Comparison of ENCODE assay signal across 9 cellular contexts in genomic region chr1:6141601-6142000, GRCh38. TPM values are rescaled to one million over a fixed set of nuclear protein-coding genes. Genes with fewer than 3 reads are reported as not detected.
DNase-seq lines count a peak whose midpoint lies in the region; ATAC-seq and TF ChIP-seq lines count a peak whose summit lies in the region.
"Had no signal": no experiment of that assay in that cellular context is flagged by ENCODE, and none has a peak within 500 bp of the region (broad histone marks: within the 10 kb centered on the region; RNA-seq: fewer than 3 reads in every experiment).

No MANE protein-coding gene starts in this region.

- H3K36me3 ChIP-seq in spleen, result no peaks in the 10 kb centered on the region

- TF ChIP-seq CTCF in epithelial cell of esophagus (IDR thresholded peaks at IDR 0.05; ENCODE audit: insufficient read depth, low read depth, low read length, missing control alignments) (peak; percentile 22), spleen (IDR thresholded peaks at IDR 0.05 in 8 of 11, conservative IDR thresholded peaks at IDR 0.05 in 3 of 11) (peak in 1 of 11 experiments; percentile 16)

- H3K4me1 ChIP-seq in spleen, result no peaks in the 10 kb centered on the region

- WGBS in spleen, 5 donors, result 10 to 24% (median 16%) methylated on average over 6 of the region's 6 CpGs

- H3K27me3 ChIP-seq in spleen (replicated peaks in 1 of 7), result peaks cover 0 to 25% (median 2%) of the 10 kb centered on the region in 7 donors

- TF ChIP-seq POLR2A in spleen (IDR thresholded peaks at IDR 0.05), result no peak

- H3K4me3 ChIP-seq in epithelial cell of esophagus (ENCODE audit: low read length), result no peak overlapping the region
- H3K4me3 ChIP-seq in spleen, result no peak overlapping the region

- no peak for ATAC-seq in GM18909 (IDR thresholded peaks at IDR 0.05; ENCODE audit: poor library complexity, unreplicated experiment)

- peak; percentile 66 for DNase-seq in stimulated activated CD4-positive, alpha-beta T cell treated with anti-CD3 and anti-CD28 coated beads, Interleukin-1b, Interleukin-23, amount 100 ng/mL, for 48 hours
- no peak for DNase-seq in stimulated activated CD4-positive, alpha-beta T cell treated with anti-CD3 and anti-CD28 coated beads, Interleukin-2, amount 100 ng/mL, for 48 hours
- peak; percentile 31 for DNase-seq in NCI-H2171 treated with DMSO at 0.1 percent for 48 hours (lab: John Stamatoyannopoulos, UW)
- DNase-seq in epithelial cell of esophagus (ENCODE audit: low read depth), result peak; percentile 30
- DNase-seq in SKM-1 treated with dmso at 0.1 percent for 144 hours (lab: John Stamatoyannopoulos, UW; ENCODE audit: unreplicated experiment), result no peak
- DNase-seq in spleen, result no peak
- DNase-seq in cerebellar nuclear complex (lab: John Stamatoyannopoulos, UW), result no peak
- DNase-seq: activated CD8-positive, alpha-beta memory T cell treated with anti-CD3 and anti-CD28 coated beads, Interleukin-2, amount 50 U/mL, for 4 hours had no signal

- H3K27ac ChIP-seq in spleen, result no peak overlapping the region

- H3K9me3 ChIP-seq in spleen, result no peaks in the 10 kb centered on the region

- intact Hi-C loops in spleen (cut with DNase I; ENCODE audit: low total_unique reads), result no loop called here

RNA-seq across cellular contexts. Expression of gene CHD5, which starts 38.5 kb away (rescaled TPM):
- under 1 TPM; 0.09 to 0.44 (median 0.17) TPM for total RNA-seq in spleen
- polyA plus RNA-seq in spleen, result under 1 TPM; 0.04 to 0.10 (median 0.08) TPM

RNA-seq across cellular contexts. Expression of gene RPL22, which starts 57.8 kb away (rescaled TPM):
- total RNA-seq in spleen, result 100 to 1,000 TPM; 106 to 424 (median 304) TPM
- 1,000 to 10,000 TPM in 2 of 3 donors, 100 to 1,000 TPM in 1; 500 to 1,105 (median 1,034) TPM for polyA plus RNA-seq in spleen

Comparison
In these comparisons a context has a peak if more than half of its experiments do, and no peak if none do; other contexts are left out.
1. DNase-seq: peak in stimulated activated CD4-positive, alpha-beta T cell treated with anti-CD3 and anti-CD28 coated beads, Interleukin-1b, Interleukin-23, amount 100 ng/mL, for 48 hours (single experiment), NCI-H2171 treated with DMSO at 0.1 percent for 48 hours (single experiment) and epithelial cell of esophagus (single experiment); none in stimulated activated CD4-positive, alpha-beta T cell treated with anti-CD3 and anti-CD28 coated beads, Interleukin-2, amount 100 ng/mL, for 48 hours (0 of 2), SKM-1 treated with dmso at 0.1 percent for 144 hours (single experiment), spleen (single experiment) and cerebellar nuclear complex (0 of 2).